6 cellular contexts compared by ENCODE assay signal in the genomic region with DNA sequence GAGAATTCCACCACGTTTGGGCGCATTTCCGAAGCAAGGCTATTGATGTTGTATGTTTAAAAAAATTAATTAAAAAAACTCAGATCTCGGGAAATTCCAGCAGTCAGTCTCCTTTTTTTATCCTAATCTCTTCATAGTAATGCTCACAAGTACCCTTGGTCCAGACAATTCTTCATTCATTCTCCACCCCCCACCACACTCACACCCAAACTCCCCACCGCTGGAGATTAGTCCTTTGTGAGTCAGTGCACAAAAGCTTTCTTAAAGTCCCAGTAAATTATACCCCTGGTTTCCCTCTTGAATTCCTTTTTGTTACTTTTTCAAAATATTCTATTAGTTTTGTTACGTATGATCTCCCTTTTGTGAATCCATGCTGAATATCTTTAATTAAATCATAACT.
"Had no signal": no experiment of that assay in that cellular context is flagged by ENCODE, and none has a peak within 500 bp of the region (broad histone marks: within the 10 kb centered on the region; RNA-seq: fewer than 3 reads in every experiment).

No MANE protein-coding gene starts in this region.

- H3K27ac Mint-ChIP-seq: GM23338, H9, HFFc6, IgD-negative memory B cell had no signal

- H3K4me1 Mint-ChIP-seq: IgD-negative memory B cell had no signal

- H3K4me3 Mint-ChIP-seq: GM23338, H9, HFFc6, IgD-negative memory B cell had no signal

- DNase-seq: H9, HFFc6, KBM-7 had no signal

- H3K27ac ChIP-seq: HL-60 had no signal

- H2AFZ ChIP-seq: GM23338 had no signal

- H3K4me3 ChIP-seq: GM23338 had no signal

- H3K9me3 Mint-ChIP-seq: GM23338, H9, HFFc6 had no signal

- H3K4me2 ChIP-seq: GM23338 had no signal
